31 cellular contexts compared by ENCODE assay signal in genomic region chrX:76643590-76643989, GRCh38.
"Had no signal": no experiment of that assay in that cellular context is flagged by ENCODE, and none has a peak within 500 bp of the region (broad histone marks: within the 10 kb centered on the region; RNA-seq: fewer than 3 reads in every experiment).

No MANE protein-coding gene starts in this region.

- H3K27ac ChIP-seq: adrenal gland, ascending aorta, body of pancreas, brain microvascular endothelial cell, breast epithelium, cardiac muscle cell had no signal

- H3K36me3 ChIP-seq: adrenal gland, ascending aorta, brain microvascular endothelial cell, breast epithelium, cardiac muscle cell had no signal

- H3K9me3 ChIP-seq: adrenal gland, body of pancreas had no signal

- ATAC-seq: activated naive CD4-positive, alpha-beta T cell treated with anti-CD3 and anti-CD28 coated beads, Interleukin-2, amount 50 U/mL, for 72 hours; activated naive CD8-positive, alpha-beta T cell treated with anti-CD3 and anti-CD28 coated beads, Interleukin-2, amount 50 U/mL, for 24 hours; activated T-cell treated with anti-CD3 and anti-CD28 coated beads, Interleukin-2, amount 50 U/mL, for 4 hours; activated T-cell treated with anti-CD3 and anti-CD28 coated beads, Interleukin-2, amount 50 U/mL, for 72 hours; activated T-helper 17 cell treated with anti-CD3 and anti-CD28 coated beads, Interleukin-2, amount 50 U/mL, for 72 hours; body of pancreas had no signal

- DNase-seq: activated effector memory CD4-positive, alpha-beta T cell treated with anti-CD3 and anti-CD28 coated beads, Interleukin-2, amount 50 U/mL, for 16 hours; activated effector memory CD4-positive, alpha-beta T cell treated with Interleukin-2 at 50 U/mL for 16 hours; activated gamma-delta T cell; activated gamma-delta T cell treated with Interleukin-2 at 50 U/mL for 16 hours; activated naive CD4-positive, alpha-beta T cell; activated naive CD4-positive, alpha-beta T cell treated with anti-CD3 and anti-CD28 coated beads for 36 hours; activated naive CD4-positive, alpha-beta T cell treated with anti-CD3 and anti-CD28 coated beads, Interleukin-2, amount 10 ng/mL, durations not matched to agents 7 days and 5 days; activated naive CD4-positive, alpha-beta T cell treated with anti-CD3 and anti-CD28 coated beads, Interleukin-2, amount 50 U/mL, for 16 hours; activated naive CD4-positive, alpha-beta T cell treated with Interleukin-2 at 50 U/mL for 16 hours; activated naive CD8-positive, alpha-beta T cell treated with anti-CD3 and anti-CD28 coated beads for 36 hours; activated naive CD8-positive, alpha-beta T cell treated with anti-CD3 and anti-CD28 coated beads, Interleukin-2, amount 10 ng/mL, durations not matched to agents 7 days and 5 days; activated naive CD8-positive, alpha-beta T cell treated with anti-CD3 and anti-CD28 coated beads, Interleukin-2, amount 50 U/mL, for 24 hours; activated T-cell treated with anti-CD3 and anti-CD28 coated beads, Interleukin-2, amount 50 U/mL, for 24 hours; activated T-cell treated with anti-CD3 and anti-CD28 coated beads, Interleukin-2, amount 50 U/mL, for 4 hours; activated T-cell treated with anti-CD3 and anti-CD28 coated beads, Interleukin-2, amount 50 U/mL, for 48 hours; activated T-cell treated with anti-CD3 and anti-CD28 coated beads, Interleukin-2, amount 50 U/mL, for 72 hours; adrenal gland; amniotic stem cell; amygdala; anterior cingulate cortex; body of pancreas; brain microvascular endothelial cell; caudate nucleus; central memory CD4-positive, alpha-beta T cell; cerebellar nuclear complex had no signal

- FAIRE-seq: bronchial epithelial cell had no signal

- H3K4me3 ChIP-seq: adrenal gland, ascending aorta, body of pancreas, breast epithelium, cardiac muscle cell had no signal

- H3K4me1 ChIP-seq: adrenal gland, ascending aorta, body of pancreas, breast epithelium had no signal
